ENCODE assay signal across 21 cellular contexts in the genomic region with DNA sequence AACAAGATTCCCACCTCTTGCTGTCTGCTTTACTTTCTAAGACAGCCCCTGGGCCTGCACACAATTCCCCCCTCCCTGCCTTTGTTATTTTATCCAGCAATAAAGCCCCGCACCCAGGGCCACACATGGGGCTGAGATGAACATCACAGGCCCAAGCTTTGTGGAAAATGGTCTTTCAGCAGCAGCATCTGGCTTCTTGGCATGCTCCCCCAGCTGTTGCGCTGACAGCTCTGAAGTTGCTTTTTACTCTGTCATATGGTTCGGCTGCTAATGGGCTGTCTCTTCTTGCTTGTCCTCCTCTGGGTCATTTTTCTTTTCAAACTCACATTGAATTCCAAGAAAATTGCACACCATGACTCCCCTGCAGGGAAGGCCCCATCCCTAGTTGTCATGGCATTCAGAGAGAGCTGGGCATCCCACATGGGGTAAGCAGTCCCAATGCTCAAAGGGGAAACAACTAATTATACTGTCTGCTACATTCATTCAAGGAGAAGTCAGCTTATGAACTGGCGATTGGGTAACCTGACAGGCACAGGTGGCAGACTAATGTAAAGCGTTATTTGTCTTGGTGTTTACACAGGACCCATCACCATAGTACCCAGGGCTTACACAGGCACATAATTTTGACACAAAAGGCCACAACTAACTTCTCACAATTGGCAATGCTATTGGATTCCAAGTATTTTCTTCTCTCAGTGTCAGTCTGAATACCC.
DNase-seq lines count a peak whose midpoint lies in the region.
"Had no signal": no experiment of that assay in that cellular context is flagged by ENCODE, and none has a peak within 500 bp of the region (broad histone marks: within the 10 kb centered on the region; RNA-seq: fewer than 3 reads in every experiment).

No MANE protein-coding gene starts in this region.

- DNase-seq in COLO668 (lab: John Stamatoyannopoulos, UW; ENCODE audit: unreplicated experiment) (peak; percentile 36), GM03348 (ENCODE audit: low spot score) (peak; percentile 15), NCI-H748 treated with DMSO at 0.1 percent for 48 hours (lab: John Stamatoyannopoulos, UW) (peak; percentile 57), left kidney (ENCODE audit: low read depth, low spot score) (peak; percentile 75), T-helper 2 cell (no peak), NCI-H187 treated with DMSO at 0.1 percent for 48 hours (lab: John Stamatoyannopoulos, UW) (no peak)
- DNase-seq in activated CD4-positive, alpha-beta T cell treated with anti-CD3 and anti-CD28 coated beads for 1 hour, result no peak
- DNase-seq: activated CD4-positive, alpha-beta T cell treated with anti-CD3 and anti-CD28 coated beads for 4 hours; activated naive CD4-positive, alpha-beta T cell treated with anti-CD3 and anti-CD28 coated beads, Interleukin-2, amount 10 ng/mL, durations not matched to agents 7 days and 5 days; activated T-cell treated with anti-CD3 and anti-CD28 coated beads, Interleukin-2, amount 50 U/mL, for 72 hours; CD4-positive, CD25-positive, alpha-beta regulatory T cell; dermis blood vessel endothelial cell; DMS79 treated with DMSO at 0.1 percent for 48 hours; glutamatergic neuron; MM.1S; natural killer cell; NCI-H2171; NK-92 treated with Interleukin-12 subunit alpha and Interleukin-12 subunit beta, amount 100 ng/mL, for 24 hours; stimulated activated CD4-positive, alpha-beta T cell treated with anti-CD3 and anti-CD28 coated beads, Interleukin-1b, Interleukin-23, amount 100 ng/mL, for 48 hours; stimulated activated naive B cell treated with anti-CD40 and anti-IgM and Interleukin-4, amounts not matched to agents 10 μg/mL and 1 μg/mL and 100 μg/mL, for 72 hours; uterus had no signal

Comparison
In these comparisons a context has a peak if more than half of its experiments do, and no peak if none do; other contexts are left out.
1. DNase-seq: peak in COLO668 (single experiment), GM03348 (single experiment), NCI-H748 treated with DMSO at 0.1 percent for 48 hours (single experiment) and left kidney (single experiment); none in T-helper 2 cell (0 of 5), NCI-H187 treated with DMSO at 0.1 percent for 48 hours (single experiment) and activated CD4-positive, alpha-beta T cell treated with anti-CD3 and anti-CD28 coated beads for 1 hour (single experiment).